In the genomic region with DNA sequence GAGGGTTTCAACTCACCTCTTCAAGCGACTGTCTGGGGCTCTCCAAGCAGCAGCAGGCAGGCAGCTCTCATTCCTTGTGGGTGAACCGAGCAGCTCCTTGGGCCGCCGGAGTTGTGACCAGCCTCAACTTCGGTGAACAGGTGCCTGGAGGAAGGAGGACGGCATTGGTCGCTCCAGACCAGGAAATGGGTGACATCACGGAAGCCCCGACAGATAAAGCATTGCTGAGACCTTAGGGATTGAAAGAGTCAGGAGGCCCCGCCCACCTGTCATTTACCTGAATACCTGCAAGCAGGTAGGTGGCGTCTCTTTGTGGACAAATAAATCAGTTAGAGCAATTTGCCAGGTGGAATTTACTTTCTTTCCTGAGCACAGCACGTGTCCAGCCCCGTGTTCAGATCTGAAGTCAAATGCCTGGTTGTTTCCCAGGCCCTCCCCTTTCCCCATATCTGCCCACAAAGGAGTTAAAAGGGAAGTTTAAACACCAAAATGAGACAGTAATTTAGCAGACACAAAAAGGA, we compare ENCODE assay signal across 8 cellular contexts. TPM values are rescaled to one million over a fixed set of nuclear protein-coding genes. Genes with fewer than 3 reads are reported as not detected.
A peak's percentile ranks its signal among the peaks of the same experiment; 100 is the strongest.
DNase-seq lines count a peak whose midpoint lies in the region; ATAC-seq, FAIRE-seq and TF ChIP-seq lines count a peak whose summit lies in the region.

A gene (minus strand): TSS at position 115 of the 521 bp plus-strand sequence. CDS start 17,484 bp downstream, outside the sequence.

- CTCF ChIA-PET in HCT116 (lab: Charles Lee): interaction anchor here (0.8 to 1.1 kb wide), 2 partner anchors 10 to 643 kb away, joined by 3 read pairs; no protein-coding TSS in a partner anchor

- peak within 1 kb of the TSS; percentile 88 for H3K4me2 ChIP-seq in HCT116 (ENCODE audit: low read length)

- peaks cover 54% of the 10 kb centered on the region for H3K4me1 Mint-ChIP-seq in progenitor cell of endocrine pancreas (ENCODE audit: low read depth)

- TF ChIP-seq POLR2A in HCT116 (IDR thresholded peaks at IDR 0.05; ENCODE audit: borderline replicate concordance, extremely low read depth, insufficient read depth, insufficient read length) (no peak), erythroblast (IDR thresholded peaks at IDR 0.05; ENCODE audit: low read length) (no peak)

- no peaks in the 10 kb centered on the region for H3K36me3 ChIP-seq in HCT116 (ENCODE audit: control insufficient read depth in 1 of 2, insufficient read depth in 2 of 2, low read length in 2 of 2)

- no peak for TF ChIP-seq CTCF in HCT116 (IDR thresholded peaks at IDR 0.05 in 2 of 3, conservative IDR thresholded peaks at IDR 0.05 in 1 of 3; ENCODE audit: borderline replicate concordance in 1 of 3, insufficient read depth in 1 of 3, low read depth in 2 of 3, low read length in 2 of 3)
- TF ChIP-seq CTCF in progenitor cell of endocrine pancreas (IDR thresholded peaks at IDR 0.05; ENCODE audit: unreplicated experiment): peak; percentile 25

- POLR2A ChIA-PET in HCT116 (lab: Charles Lee): no interaction called here

- FAIRE-seq in frontal cortex (lab: Jason Lieb, UNC): no peak

- intact Hi-C loops in HCT116 (cut with micrococcal nuclease): loop anchor here (5.0 kb wide), 2 partner anchors 99 to 394 kb away; no protein-coding TSS in a partner anchor

- RAD21 ChIA-PET in HCT116 (lab: Charles Lee; ENCODE audit: low non-redundant PET in 1 of 2, low total read pairs in 2 of 2, uncharacterized antibody in 2 of 2, unreplicated experiment in 2 of 2): no interaction called here

- no peaks in the 10 kb centered on the region for H3K27me3 ChIP-seq in HCT116 (ENCODE audit: insufficient read depth, low read length)

- ATAC-seq in HCT116: peak; percentile 86
- ATAC-seq in activated naive CD4-positive, alpha-beta T cell treated with anti-CD3 and anti-CD28 coated beads, Interleukin-2, amount 50 U/mL, for 72 hours: no peak

- peak within 1 kb of the TSS; percentile 73 for H2AFZ ChIP-seq in HCT116 (ENCODE audit: low read depth, low read length, poor library complexity, severe bottlenecking)

- H3K27me3 Mint-ChIP-seq in progenitor cell of endocrine pancreas: no peaks in the 10 kb centered on the region

- peak within 1 kb of the TSS; percentile 35 to 55 for H3K4me3 ChIP-seq in HCT116 (replicated peaks in 1 of 2; ENCODE audit: low read depth in 1 of 2, low read length in 2 of 2)

- H3K36me3 Mint-ChIP-seq in progenitor cell of endocrine pancreas (ENCODE audit: insufficient read depth): peaks cover 1% of the 10 kb centered on the region
- peaks cover 0 to 12% of the 10 kb centered on the region in 2 donors for H3K36me3 Mint-ChIP-seq in activated naive CD4-positive, alpha-beta T cell treated with anti-CD3 and anti-CD28 coated beads, Interleukin-2, amount 50 U/mL, for 72 hours

- H3K9me3 Mint-ChIP-seq in progenitor cell of endocrine pancreas (ENCODE audit: low read depth): no peaks in the 10 kb centered on the region
- no peaks in the 10 kb centered on the region for H3K9me3 Mint-ChIP-seq in activated naive CD4-positive, alpha-beta T cell treated with anti-CD3 and anti-CD28 coated beads, Interleukin-2, amount 50 U/mL, for 72 hours

- peak within 1 kb of the TSS; percentile 88 for H3K4me3 Mint-ChIP-seq in progenitor cell of endocrine pancreas (ENCODE audit: low read depth)

- TF ChIP-seq RAD21 in HCT116 (IDR thresholded peaks at IDR 0.05; ENCODE audit: low read depth): peak; percentile 56

- H3K9ac ChIP-seq in HCT116 (ENCODE audit: low read length): peak within 1 kb of the TSS; percentile 15; the same call in 1 of the 2 replicates

- H3K79me2 ChIP-seq in HCT116 (ENCODE audit: insufficient read depth, low read length): no peaks in the 10 kb centered on the region

- peaks cover 18 to 30% of the 10 kb centered on the region in 2 experiments for H3K4me1 ChIP-seq in HCT116 (ENCODE audit: control insufficient read depth in 1 of 2, insufficient read depth in 2 of 2, low read length in 2 of 2)

- H3K9me2 ChIP-seq in HCT116 (ENCODE audit: insufficient read depth): no peaks in the 10 kb centered on the region

- H3K27ac ChIP-seq in HCT116 (ENCODE audit: low read depth, low read length): peak within 1 kb of the TSS; percentile 46

- H3K27ac Mint-ChIP-seq in progenitor cell of endocrine pancreas: peak within 1 kb of the TSS; percentile 99
- H3K27ac Mint-ChIP-seq in activated naive CD4-positive, alpha-beta T cell treated with anti-CD3 and anti-CD28 coated beads, Interleukin-2, amount 50 U/mL, for 72 hours: no peak within 1 kb of the TSS

- BruUV-seq in HCT116 (replicated peaks; lab: Mats Ljungman, UMichigan): no TSS peak

- no peaks in the 10 kb centered on the region for H4K20me1 ChIP-seq in HCT116 (ENCODE audit: insufficient read depth)

- H3K9me3 ChIP-seq in HCT116 (ENCODE audit: control insufficient read depth in 1 of 2, insufficient read depth in 1 of 2, low read depth in 1 of 2, low read length in 2 of 2): no peaks in the 10 kb centered on the region

- peak; percentile 79 for DNase-seq in HCT116 (ENCODE audit: low read depth, low spot score)
- peak; percentile 96 for DNase-seq in NCI-H774 (lab: John Stamatoyannopoulos, UW)
- DNase-seq in frontal cortex (ENCODE audit: low spot score in 2 of 2): no peak
- peak; percentile 82 for DNase-seq in progenitor cell of endocrine pancreas (ENCODE audit: low spot score, unreplicated experiment)
- no peak for DNase-seq in erythroblast (lab: John Stamatoyannopoulos, UW)
- DNase-seq in activated naive CD4-positive, alpha-beta T cell treated with anti-CD3 and anti-CD28 coated beads, Interleukin-2, amount 50 U/mL, for 72 hours (ENCODE audit: low spot score in 2 of 2): no peak
- DNase-seq in glomerular visceral epithelial cell (ENCODE audit: extremely low spot score): no peak
- no peak for DNase-seq in NCI-H2196 (lab: John Stamatoyannopoulos, UW; ENCODE audit: unreplicated experiment)

TF ChIP-seq in HCT116, 20 proteins besides CTCF, POLR2A, EP300 and RAD21 (continues in another document):
- TF ChIP-seq CBX3 (IDR thresholded peaks at IDR 0.05; ENCODE audit: low read depth) (peak; percentile 25; the same call in 1 of the 2 replicates), POLR2AphosphoS5 (IDR thresholded peaks at IDR 0.05; ENCODE audit: low read depth, low read length) (peak; percentile 43), EGR1 (IDR thresholded peaks at IDR 0.05; ENCODE audit: low read depth) (no peak), TCF7L2 (IDR thresholded peaks at IDR 0.05; ENCODE audit: borderline replicate concordance, extremely low read depth, insufficient read depth, insufficient read length) (no peak), JUND (IDR thresholded peaks at IDR 0.05) (0 out of 2 replicates have a peak, but pooled peaks have one; percentile 23), SRF (IDR thresholded peaks at IDR 0.05; ENCODE audit: low read depth) (no peak), EZH2 (IDR thresholded peaks at IDR 0.05) (no peak), CEBPB (IDR thresholded peaks at IDR 0.05; ENCODE audit: low read depth) (no peak), SIN3A (IDR thresholded peaks at IDR 0.05; ENCODE audit: low read depth) (peak; percentile 65; the same call in 1 of the 2 replicates), ZFX (IDR thresholded peaks at IDR 0.05) (no peak)
- TF ChIP-seq, protein P1, sequence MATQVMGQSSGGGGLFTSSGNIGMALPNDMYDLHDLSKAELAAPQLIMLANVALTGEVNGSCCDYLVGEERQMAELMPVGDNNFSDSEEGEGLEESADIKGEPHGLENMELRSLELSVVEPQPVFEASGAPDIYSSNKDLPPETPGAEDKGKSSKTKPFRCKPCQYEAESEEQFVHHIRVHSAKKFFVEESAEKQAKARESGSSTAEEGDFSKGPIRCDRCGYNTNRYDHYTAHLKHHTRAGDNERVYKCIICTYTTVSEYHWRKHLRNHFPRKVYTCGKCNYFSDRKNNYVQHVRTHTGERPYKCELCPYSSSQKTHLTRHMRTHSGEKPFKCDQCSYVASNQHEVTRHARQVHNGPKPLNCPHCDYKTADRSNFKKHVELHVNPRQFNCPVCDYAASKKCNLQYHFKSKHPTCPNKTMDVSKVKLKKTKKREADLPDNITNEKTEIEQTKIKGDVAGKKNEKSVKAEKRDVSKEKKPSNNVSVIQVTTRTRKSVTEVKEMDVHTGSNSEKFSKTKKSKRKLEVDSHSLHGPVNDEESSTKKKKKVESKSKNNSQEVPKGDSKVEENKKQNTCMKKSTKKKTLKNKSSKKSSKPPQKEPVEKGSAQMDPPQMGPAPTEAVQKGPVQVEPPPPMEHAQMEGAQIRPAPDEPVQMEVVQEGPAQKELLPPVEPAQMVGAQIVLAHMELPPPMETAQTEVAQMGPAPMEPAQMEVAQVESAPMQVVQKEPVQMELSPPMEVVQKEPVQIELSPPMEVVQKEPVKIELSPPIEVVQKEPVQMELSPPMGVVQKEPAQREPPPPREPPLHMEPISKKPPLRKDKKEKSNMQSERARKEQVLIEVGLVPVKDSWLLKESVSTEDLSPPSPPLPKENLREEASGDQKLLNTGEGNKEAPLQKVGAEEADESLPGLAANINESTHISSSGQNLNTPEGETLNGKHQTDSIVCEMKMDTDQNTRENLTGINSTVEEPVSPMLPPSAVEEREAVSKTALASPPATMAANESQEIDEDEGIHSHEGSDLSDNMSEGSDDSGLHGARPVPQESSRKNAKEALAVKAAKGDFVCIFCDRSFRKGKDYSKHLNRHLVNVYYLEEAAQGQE (IDR thresholded peaks at IDR 0.05; ENCODE audit: low read depth): no peak
- TF ChIP-seq, protein P2, sequence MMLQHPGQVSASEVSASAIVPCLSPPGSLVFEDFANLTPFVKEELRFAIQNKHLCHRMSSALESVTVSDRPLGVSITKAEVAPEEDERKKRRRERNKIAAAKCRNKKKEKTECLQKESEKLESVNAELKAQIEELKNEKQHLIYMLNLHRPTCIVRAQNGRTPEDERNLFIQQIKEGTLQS (IDR thresholded peaks at IDR 0.05): no peak

RNA-seq across cellular contexts. Expression of the gene that starts here (rescaled TPM):
- total RNA-seq in HCT116 (2021; ENCODE audit: unreplicated experiment): 3.3 TPM
- polyA plus RNA-seq in HCT116 (2012): 3.7 TPM in 2 replicates
- 67.7 TPM for total RNA-seq in frontal cortex
- 19.8 and 21.7 TPM in 2 replicates for total RNA-seq in progenitor cell of endocrine pancreas
- not detected for total RNA-seq in activated naive CD4-positive, alpha-beta T cell treated with anti-CD3 and anti-CD28 coated beads, Interleukin-2, amount 50 U/mL, for 72 hours

Comparison
In these comparisons a context has a peak if more than half of its experiments do, and no peak if none do; other contexts are left out.
1. DNase-seq: peak in HCT116 (single experiment), NCI-H774 (single experiment) and progenitor cell of endocrine pancreas (single experiment); none in frontal cortex (0 of 2), erythroblast (0 of 2), activated naive CD4-positive, alpha-beta T cell treated with anti-CD3 and anti-CD28 coated beads, Interleukin-2, amount 50 U/mL, for 72 hours (0 of 2), glomerular visceral epithelial cell (single experiment) and NCI-H2196 (single experiment).